ENCODE assay signal across 8 cellular contexts in the genomic region with DNA sequence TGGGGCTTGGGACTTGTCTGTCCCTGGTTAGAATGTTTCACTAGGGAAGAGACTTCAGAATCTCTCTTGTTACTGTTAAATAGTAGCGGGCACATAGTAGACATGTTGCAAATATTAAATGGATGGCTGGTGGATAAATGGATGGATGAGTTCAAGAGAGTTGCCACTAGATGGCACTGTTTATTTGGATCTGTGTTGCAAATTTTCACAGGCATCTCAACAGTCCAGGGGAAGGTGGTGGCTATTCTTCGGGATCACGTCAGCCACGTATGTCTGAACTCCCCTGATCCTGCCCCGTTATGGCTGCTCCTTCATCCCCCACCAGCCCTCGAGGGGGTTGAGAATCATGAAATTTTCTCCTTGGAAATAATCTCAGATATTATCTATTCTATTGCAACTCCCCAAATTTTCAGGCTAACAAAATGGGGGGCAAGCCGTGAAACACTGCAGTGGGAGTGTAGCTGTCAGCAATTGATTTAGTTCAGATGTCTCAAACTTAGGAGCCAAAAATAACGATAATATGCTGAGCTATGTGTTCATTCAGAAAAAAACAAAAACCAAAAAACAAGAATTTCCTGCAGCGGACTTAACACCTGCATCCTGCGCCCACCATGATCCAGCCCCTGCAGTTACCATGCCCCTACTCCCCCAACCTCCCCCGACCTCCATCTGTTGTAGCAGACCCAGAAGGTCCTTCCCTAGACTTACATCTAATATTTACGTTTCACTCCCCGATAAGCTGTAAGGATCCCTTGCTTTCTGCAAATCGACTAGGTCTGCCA. TPM values are rescaled to one million over a fixed set of nuclear protein-coding genes. Genes with fewer than 3 reads are reported as not detected.
DNase-seq lines count a peak whose midpoint lies in the region; ATAC-seq, FAIRE-seq and TF ChIP-seq lines count a peak whose summit lies in the region.

No MANE protein-coding gene starts in this region.

- intact Hi-C loops in HCT116 (cut with micrococcal nuclease): loop anchor here (1.0 to 2.0 kb wide), 5 partner anchors 53 to 379 kb away; no protein-coding TSS in a partner anchor

- H3K27ac ChIP-seq in HCT116 (ENCODE audit: low read depth, low read length): no peak overlapping the region
- H3K27ac ChIP-seq in keratinocyte (ENCODE audit: control insufficient read depth, insufficient read depth, low read length): no peak overlapping the region

- POLR2A ChIA-PET in AG04449 (lab: Yijun Ruan, JAX): no interaction called here
- POLR2A ChIA-PET in GM10248 (lab: Yijun Ruan, JAX): no interaction called here
- POLR2A ChIA-PET in HCT116 (lab: Charles Lee): no interaction called here

- RAD21 ChIA-PET in HCT116 (lab: Charles Lee; ENCODE audit: low non-redundant PET in 1 of 2, low total read pairs in 2 of 2, uncharacterized antibody in 2 of 2, unreplicated experiment in 2 of 2): interaction anchor here (0.9 to 1.1 kb wide), 3 partner anchors 54 to 378 kb away, joined by 3 read pairs; no protein-coding TSS in a partner anchor

- no peak for FAIRE-seq in RCC 7860 (lab: Jason Lieb, UNC)
- peak; percentile 77 for FAIRE-seq in keratinocyte (lab: Jason Lieb, UNC)

- H3K79me2 ChIP-seq in HCT116 (ENCODE audit: insufficient read depth, low read length) (no peaks in the 10 kb centered on the region), keratinocyte (ENCODE audit: control insufficient read depth, insufficient read depth, low read length) (no peaks in the 10 kb centered on the region)

- peak; percentile 93 for ATAC-seq in HCT116
- peak; percentile 82 for ATAC-seq in stimulated activated naive CD8-positive, alpha-beta T cell treated with anti-CD3 and anti-CD28 coated beads, Interleukin-15, amount 100 ng/mL, for 72 hours

- no peaks in the 10 kb centered on the region for H3K9me3 Mint-ChIP-seq in stimulated activated naive CD8-positive, alpha-beta T cell treated with anti-CD3 and anti-CD28 coated beads, Interleukin-15, amount 100 ng/mL, for 72 hours

- peak overlapping the region; percentile 72 for H3K4me2 ChIP-seq in HCT116 (ENCODE audit: low read length)
- peak overlapping the region; percentile 42 for H3K4me2 ChIP-seq in keratinocyte (ENCODE audit: control insufficient read depth, extremely low read depth, insufficient read depth, low read depth, low read length)

- H2AFZ ChIP-seq in HCT116 (ENCODE audit: low read depth, low read length, poor library complexity, severe bottlenecking) (peak overlapping the region; percentile 98), keratinocyte (ENCODE audit: control insufficient read depth, low read length) (peak overlapping the region; percentile 34)

- TF ChIP-seq RAD21 in HCT116 (IDR thresholded peaks at IDR 0.05; ENCODE audit: low read depth): peak; percentile 89

- H3K36me3 ChIP-seq in HCT116 (ENCODE audit: control insufficient read depth in 1 of 2, insufficient read depth in 2 of 2, low read length in 2 of 2): no peaks in the 10 kb centered on the region
- no peaks in the 10 kb centered on the region for H3K36me3 ChIP-seq in keratinocyte (ENCODE audit: control insufficient read depth in 2 of 2, extremely low read depth in 1 of 2, insufficient read depth in 2 of 2, low read length in 2 of 2)

- H3K27me3 ChIP-seq in HCT116 (ENCODE audit: insufficient read depth, low read length): no peaks in the 10 kb centered on the region
- no peaks in the 10 kb centered on the region for H3K27me3 ChIP-seq in keratinocyte (ENCODE audit: control insufficient read depth, extremely low read depth, insufficient read depth, low read length)

- H3K4me3 ChIP-seq in AG04449 (ENCODE audit: low read depth, low read length): no peak overlapping the region
- H3K4me3 ChIP-seq in HCT116 (replicated peaks in 1 of 2; ENCODE audit: low read depth in 1 of 2, low read length in 2 of 2): peak overlapping the region in 1 of 2 experiments; percentile 31; a peak in 2 of 4 replicates
- no peak overlapping the region for H3K4me3 ChIP-seq in keratinocyte (ENCODE audit: control insufficient read depth in 2 of 3, extremely low read depth in 1 of 3, insufficient read depth in 2 of 3, low read depth in 1 of 3, low read length in 3 of 3)

- TF ChIP-seq POLR2A in HCT116 (IDR thresholded peaks at IDR 0.05; ENCODE audit: borderline replicate concordance, extremely low read depth, insufficient read depth, insufficient read length): no peak

- H3K4me3 Mint-ChIP-seq in stimulated activated naive CD8-positive, alpha-beta T cell treated with anti-CD3 and anti-CD28 coated beads, Interleukin-15, amount 100 ng/mL, for 72 hours: peak overlapping the region; percentile 58

- dilution Hi-C loops in keratinocyte (cut with MboI; ENCODE audit: extremely low pct_ligation_motif_present, low sequenced_read_pairs): no loop called here

- no peak overlapping the region for H3K27ac Mint-ChIP-seq in stimulated activated naive CD8-positive, alpha-beta T cell treated with anti-CD3 and anti-CD28 coated beads, Interleukin-15, amount 100 ng/mL, for 72 hours

- CTCF ChIA-PET in AG04449 (lab: Yijun Ruan, JAX) (interaction anchor here (0.6 to 7.5 kb wide), 45 partner anchors 8 to 583 kb away, joined by 3 to 79 read pairs (median 4); no protein-coding TSS in a partner anchor), GM10248 (lab: Yijun Ruan, JAX) (interaction anchor here (0.6 to 9.7 kb wide), 35 partner anchors 8 to 377 kb away, joined by 3 to 159 read pairs (median 4); no protein-coding TSS in a partner anchor), HCT116 (lab: Charles Lee) (interaction anchor here (0.7 to 2.1 kb wide), 10 partner anchors 8 to 378 kb away, joined by 3 to 8 read pairs (median 5); no protein-coding TSS in a partner anchor)

- H3K9me3 ChIP-seq in HCT116 (ENCODE audit: control insufficient read depth in 1 of 2, insufficient read depth in 1 of 2, low read depth in 1 of 2, low read length in 2 of 2) (no peaks in the 10 kb centered on the region), keratinocyte (ENCODE audit: control insufficient read depth, low read depth, low read length) (no peaks in the 10 kb centered on the region)

- TF ChIP-seq CTCF in AG04449 (IDR thresholded peaks at IDR 0.05; ENCODE audit: insufficient read depth, low read length, missing control alignments) (peak; percentile 62), GM10248 (IDR thresholded peaks at IDR 0.05; ENCODE audit: control extremely low read depth, extremely low read depth, low read depth, missing control alignments) (peak; percentile 70), HCT116 (IDR thresholded peaks at IDR 0.05 in 2 of 3, conservative IDR thresholded peaks at IDR 0.05 in 1 of 3; ENCODE audit: borderline replicate concordance in 1 of 3, insufficient read depth in 1 of 3, low read depth in 2 of 3, low read length in 2 of 3) (peak; percentile 55 to 81 (median 73)), LNCAP (IDR thresholded peaks at IDR 0.05) (peak; percentile 72), keratinocyte (optimal IDR thresholded peaks at IDR 0.05 in 1 of 3, IDR thresholded peaks at IDR 0.05 in 1 of 3, conservative IDR thresholded peaks at IDR 0.05 in 1 of 3; ENCODE audit: extremely low read depth in 1 of 3, insufficient read depth in 2 of 3, low read length in 3 of 3) (peak; percentile 49 to 73 (median 71))

- DNase-seq in AG04449 (ENCODE audit: low read depth, low spot score): no peak
- DNase-seq in GM10248 (ENCODE audit: extremely low spot score): peak; percentile 80
- DNase-seq in HCT116 (ENCODE audit: low read depth, low spot score): peak; percentile 69
- peak; percentile 66 for DNase-seq in RCC 7860 (ENCODE audit: low spot score)
- peak; percentile 41 for DNase-seq in brain pericyte (ENCODE audit: low read depth, low spot score)
- DNase-seq in keratinocyte (ENCODE audit: low read depth, low spot score): no peak
- DNase-seq in stimulated activated naive CD8-positive, alpha-beta T cell treated with anti-CD3 and anti-CD28 coated beads, Interleukin-15, amount 100 ng/mL, for 72 hours: peak; percentile 36 to 45

- H3K9ac ChIP-seq in HCT116 (ENCODE audit: low read length) (no peak overlapping the region), keratinocyte (ENCODE audit: control insufficient read depth, extremely low read depth, insufficient read depth, low read length) (no peak overlapping the region)

- H3K4me1 ChIP-seq in HCT116 (ENCODE audit: control insufficient read depth in 1 of 2, insufficient read depth in 2 of 2, low read length in 2 of 2): peaks cover 0 to 12% of the 10 kb centered on the region in 2 experiments; a peak in 2 of 4 replicates
- H3K4me1 ChIP-seq in keratinocyte (ENCODE audit: control insufficient read depth, extremely low read depth, insufficient read depth, low read length): no peaks in the 10 kb centered on the region

- peaks cover 22% of the 10 kb centered on the region for H3K4me1 Mint-ChIP-seq in stimulated activated naive CD8-positive, alpha-beta T cell treated with anti-CD3 and anti-CD28 coated beads, Interleukin-15, amount 100 ng/mL, for 72 hours

- no TSS peak for BruUV-seq in HCT116 (replicated peaks; lab: Mats Ljungman, UMichigan)

- no peaks in the 10 kb centered on the region for H3K27me3 Mint-ChIP-seq in stimulated activated naive CD8-positive, alpha-beta T cell treated with anti-CD3 and anti-CD28 coated beads, Interleukin-15, amount 100 ng/mL, for 72 hours

- no peaks in the 10 kb centered on the region for H3K9me1 ChIP-seq in keratinocyte (ENCODE audit: control insufficient read depth, extremely low read depth, insufficient read depth, low read length)

- H3K9me2 ChIP-seq in HCT116 (ENCODE audit: insufficient read depth): no peaks in the 10 kb centered on the region

- H4K20me1 ChIP-seq in HCT116 (ENCODE audit: insufficient read depth) (no peaks in the 10 kb centered on the region), keratinocyte (ENCODE audit: control insufficient read depth, extremely low read depth, insufficient read depth, low read length) (no peaks in the 10 kb centered on the region)

RNA-seq across cellular contexts. Expression of a gene that starts 29.1 kb away (rescaled TPM):
- total RNA-seq in HCT116 (2021; ENCODE audit: unreplicated experiment): 4.7 TPM
- polyA plus RNA-seq in HCT116 (2012): 1.3 and 1.5 TPM in 2 replicates
- 1.1 to 2.1 TPM (median 1.4 TPM) in 3 replicates for polyA plus RNA-seq in keratinocyte
- polyA plus RNA-seq in keratinocyte (2011; ENCODE audit: low read depth): 3.8 TPM
- polyA plus RNA-seq in keratinocyte (2011; cell fraction: cytosol; rRNA removed): 0.73 and 1.7 TPM in 2 replicates
- polyA plus RNA-seq in keratinocyte (2011; cell fraction: nucleus; rRNA removed): 1.4 and 1.6 TPM in 2 replicates
- polyA plus RNA-seq in keratinocyte (2012; ENCODE audit: low replicate concordance): 1.3 and 1.8 TPM in 2 replicates
- 0.92 to 2.1 TPM in 2 of 3 replicates, not detected in the other for polyA minus RNA-seq in keratinocyte
- polyA minus RNA-seq in keratinocyte (2011; cell fraction: cytosol; rRNA and poly(A)+ RNA removed): 2.3 TPM
- 1.9 and 2.6 TPM in 2 replicates for polyA minus RNA-seq in keratinocyte (2011; cell fraction: nucleus; rRNA and poly(A)+ RNA removed)

RNA-seq across cellular contexts. Expression of a gene that starts 58.9 kb away (rescaled TPM):
- 32.6 TPM for total RNA-seq in HCT116 (2021; ENCODE audit: unreplicated experiment)
- 17.2 and 21.4 TPM in 2 replicates for polyA plus RNA-seq in HCT116 (2012)
- polyA plus RNA-seq in keratinocyte: 31.0 to 53.8 TPM (median 53.3 TPM) in 3 replicates
- polyA plus RNA-seq in keratinocyte (2011; ENCODE audit: low read depth): 59.2 TPM
- polyA plus RNA-seq in keratinocyte (2011; cell fraction: cytosol; rRNA removed): 21.1 and 53.3 TPM in 2 replicates
- 61.2 and 65.7 TPM in 2 replicates for polyA plus RNA-seq in keratinocyte (2011; cell fraction: nucleus; rRNA removed)
- polyA plus RNA-seq in keratinocyte (2012; ENCODE audit: low replicate concordance): 28.1 and 30.6 TPM in 2 replicates
- 17.5 to 60.7 TPM (median 48.5 TPM) in 3 replicates for polyA minus RNA-seq in keratinocyte
- polyA minus RNA-seq in keratinocyte (2011; cell fraction: cytosol; rRNA and poly(A)+ RNA removed): 27.0 TPM
- 41.0 and 70.8 TPM in 2 replicates for polyA minus RNA-seq in keratinocyte (2011; cell fraction: nucleus; rRNA and poly(A)+ RNA removed)

Comparison
In these comparisons a context has a peak if more than half of its experiments do, and no peak if none do; other contexts are left out.
1. DNase-seq: peak in GM10248 (single experiment), HCT116 (single experiment), RCC 7860 (single experiment), brain pericyte (single experiment) and stimulated activated naive CD8-positive, alpha-beta T cell treated with anti-CD3 and anti-CD28 coated beads, Interleukin-15, amount 100 ng/mL, for 72 hours (2 of 2); none in AG04449 (single experiment) and keratinocyte (single experiment).
2. Peak in every context shown above with its lines, with median percentiles within 50 percentile points of each other: CTCF ChIP-seq.